9 cellular contexts compared by ENCODE assay signal in genomic region chr7:74183653-74184450, GRCh38. TPM values are rescaled to one million over a fixed set of nuclear protein-coding genes. Genes with fewer than 3 reads are reported as not detected.
A peak's percentile ranks its signal among the peaks of the same experiment; 100 is the strongest.
DNase-seq lines count a peak whose midpoint lies in the region; ATAC-seq, FAIRE-seq and TF ChIP-seq lines count a peak whose summit lies in the region.
"Had no signal": no experiment of that assay in that cellular context is flagged by ENCODE, and none has a peak within 500 bp of the region (broad histone marks: within the 10 kb centered on the region; RNA-seq: fewer than 3 reads in every experiment).

No MANE protein-coding gene starts in this region.

- POLR2A ChIA-PET in BJ (lab: Charles Lee): interaction anchor here (0.6 kb wide), 1 partner anchor 341 kb away, joined by 4 read pairs; no protein-coding TSS in a partner anchor
- POLR2A ChIA-PET in activated CD8-positive, alpha-beta T cell treated with anti-CD3 and anti-CD28 coated beads for 36 hours (lab: Charles Lee): interaction anchor here (1.0 to 3.4 kb wide), 4 partner anchors 9 to 95 kb away, joined by 3 to 23 read pairs (median 8); no protein-coding TSS in a partner anchor

- H3K27me3 ChIP-seq in BJ (ENCODE audit: control insufficient read depth, insufficient read depth, low read length): no peaks in the 10 kb centered on the region

- H3K36me3 Mint-ChIP-seq in activated CD8-positive, alpha-beta T cell treated with anti-CD3 and anti-CD28 coated beads for 36 hours (ENCODE audit: low read depth): peaks cover 74% of the 10 kb centered on the region

- DNase-seq in BJ (ENCODE audit: low read depth): no peak
- DNase-seq in GM20000 (ENCODE audit: low spot score): peak; percentile 44
- DNase-seq in activated CD8-positive, alpha-beta T cell treated with anti-CD3 and anti-CD28 coated beads for 36 hours: peak; percentile 56
- peak; percentile 42 for DNase-seq in iPS-NIHi7 (ENCODE audit: extremely low spot score)
- DNase-seq in GM19238 (ENCODE audit: insufficient read length, low spot score): no peak
- DNase-seq in frontal cortex (ENCODE audit: low spot score in 2 of 2): no peak
- no peak for DNase-seq in NCI-H2081 (lab: John Stamatoyannopoulos, UW)
- DNase-seq in KG1 (lab: John Stamatoyannopoulos, UW): no peak

- no peak overlapping the region for H3K4me3 Mint-ChIP-seq in activated CD8-positive, alpha-beta T cell treated with anti-CD3 and anti-CD28 coated beads for 36 hours

- intact Hi-C loops in activated CD8-positive, alpha-beta T cell treated with anti-CD3 and anti-CD28 coated beads for 36 hours (cut with micrococcal nuclease): loop anchor here (5.0 kb wide), 1 partner anchor 117 kb away; no protein-coding TSS in a partner anchor

- H3K36me3 ChIP-seq in BJ (ENCODE audit: control insufficient read depth, insufficient read depth, low read length): peaks cover 4% of the 10 kb centered on the region; the same call in 1 of the 2 replicates

- TF ChIP-seq CTCF in BJ (IDR thresholded peaks at IDR 0.05; ENCODE audit: insufficient read depth, low read depth, low read length) (peak; percentile 23), GM20000 (IDR thresholded peaks at IDR 0.05; ENCODE audit: extremely low read depth, missing control alignments) (peak; percentile 11)
- peak; percentile 41 for TF ChIP-seq CTCF in activated CD8-positive, alpha-beta T cell treated with anti-CD3 and anti-CD28 coated beads for 36 hours (IDR thresholded peaks at IDR 0.05)

- H3K4me3 ChIP-seq in BJ (ENCODE audit: low read depth, low read length): no peak overlapping the region

- no peak for FAIRE-seq in frontal cortex (lab: Jason Lieb, UNC)
- FAIRE-seq: TTC549 had no signal

- peak; percentile 90 for ATAC-seq in activated CD8-positive, alpha-beta T cell treated with anti-CD3 and anti-CD28 coated beads for 36 hours

- peaks cover 70% of the 10 kb centered on the region for H3K4me1 Mint-ChIP-seq in activated CD8-positive, alpha-beta T cell treated with anti-CD3 and anti-CD28 coated beads for 36 hours (ENCODE audit: low read depth)

- H3K27ac Mint-ChIP-seq in activated CD8-positive, alpha-beta T cell treated with anti-CD3 and anti-CD28 coated beads for 36 hours: peak overlapping the region; percentile 36

- no peaks in the 10 kb centered on the region for H3K27me3 Mint-ChIP-seq in activated CD8-positive, alpha-beta T cell treated with anti-CD3 and anti-CD28 coated beads for 36 hours

- CTCF ChIA-PET in BJ (lab: Yijun Ruan, JAX): interaction anchor here (0.8 to 1.8 kb wide), 3 partner anchors 23 to 119 kb away, joined by 3 to 6 read pairs (median 3); no protein-coding TSS in a partner anchor
- CTCF ChIA-PET in activated CD8-positive, alpha-beta T cell treated with anti-CD3 and anti-CD28 coated beads for 36 hours (lab: Charles Lee): interaction anchor here (0.7 to 2.5 kb wide), 7 partner anchors 9 to 115 kb away, joined by 3 to 14 read pairs (median 4); partner anchors contain the start of gene EIF4H

- H3K9me3 Mint-ChIP-seq in activated CD8-positive, alpha-beta T cell treated with anti-CD3 and anti-CD28 coated beads for 36 hours: no peaks in the 10 kb centered on the region

RNA-seq across cellular contexts. Expression of gene EIF4H, which starts 9.7 kb away (rescaled TPM):
- polyA plus RNA-seq in BJ (2011; rRNA removed): 385 and 393 TPM in 2 replicates
- polyA minus RNA-seq in BJ (2011; rRNA and poly(A)+ RNA removed): 179 and 223 TPM in 2 replicates
- total RNA-seq in activated CD8-positive, alpha-beta T cell treated with anti-CD3 and anti-CD28 coated beads for 36 hours: 100 to 1,000 TPM; 461 to 464 TPM
- 132 TPM for total RNA-seq in frontal cortex

RNA-seq across cellular contexts. Expression of gene LAT2, which starts 26.0 kb away (rescaled TPM):
- 0.34 and 0.59 TPM in 2 replicates for polyA plus RNA-seq in BJ (2011; rRNA removed)
- polyA minus RNA-seq in BJ (2011; rRNA and poly(A)+ RNA removed): 0.19 and 0.21 TPM in 2 replicates
- 1 to 10 TPM; 2.4 to 3.2 TPM for total RNA-seq in activated CD8-positive, alpha-beta T cell treated with anti-CD3 and anti-CD28 coated beads for 36 hours
- total RNA-seq in frontal cortex: 3.3 TPM

Comparison
In these comparisons a context has a peak if more than half of its experiments do, and no peak if none do; other contexts are left out.
1. DNase-seq: peak in GM20000 (single experiment), activated CD8-positive, alpha-beta T cell treated with anti-CD3 and anti-CD28 coated beads for 36 hours (single experiment) and iPS-NIHi7 (single experiment); none in BJ (single experiment), GM19238 (single experiment), frontal cortex (0 of 2), NCI-H2081 (0 of 2) and KG1 (single experiment).
2. Peak in every context shown above with its lines, with median percentiles within 50 percentile points of each other: CTCF ChIP-seq.